ENCODE assay signal across 1 cellular context in the genomic region with DNA sequence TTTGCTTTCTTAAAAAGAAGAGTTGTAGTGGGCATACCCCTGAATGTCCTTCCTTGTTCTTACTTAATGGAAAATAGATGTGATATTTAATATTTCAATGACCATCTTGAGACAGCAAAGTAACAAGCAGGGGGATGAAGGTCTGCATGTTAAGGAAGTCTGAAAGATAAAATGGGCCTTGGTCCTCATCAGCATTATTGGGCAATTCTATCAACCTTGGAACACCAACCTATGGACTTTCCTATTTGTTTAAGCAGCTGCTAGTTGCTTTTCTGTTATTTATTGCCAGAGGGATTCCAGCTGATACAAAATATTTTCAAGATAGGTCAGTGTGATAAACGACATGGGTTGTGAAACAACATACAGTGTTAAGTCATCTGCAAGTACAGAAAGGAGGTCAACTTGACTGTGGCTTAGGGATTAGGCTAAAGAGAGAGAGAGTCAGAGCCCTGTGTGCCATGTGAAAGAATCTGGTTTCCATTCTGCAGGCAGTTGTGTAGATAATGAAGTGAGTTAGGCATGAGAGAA.
TF ChIP-seq lines count a peak whose summit lies in the region.

No MANE protein-coding gene starts in this region.

TF ChIP-seq in HepG2, 621 proteins besides CTCF, POLR2A, EP300 and RAD21 (continued from another document and continues in another):
- TF ChIP-seq, protein P1, sequence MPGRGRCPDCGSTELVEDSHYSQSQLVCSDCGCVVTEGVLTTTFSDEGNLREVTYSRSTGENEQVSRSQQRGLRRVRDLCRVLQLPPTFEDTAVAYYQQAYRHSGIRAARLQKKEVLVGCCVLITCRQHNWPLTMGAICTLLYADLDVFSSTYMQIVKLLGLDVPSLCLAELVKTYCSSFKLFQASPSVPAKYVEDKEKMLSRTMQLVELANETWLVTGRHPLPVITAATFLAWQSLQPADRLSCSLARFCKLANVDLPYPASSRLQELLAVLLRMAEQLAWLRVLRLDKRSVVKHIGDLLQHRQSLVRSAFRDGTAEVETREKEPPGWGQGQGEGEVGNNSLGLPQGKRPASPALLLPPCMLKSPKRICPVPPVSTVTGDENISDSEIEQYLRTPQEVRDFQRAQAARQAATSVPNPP (CRISPR knock-in tag; IDR thresholded peaks at IDR 0.05), result 0 out of 2 replicates have a peak, but pooled peaks have one; percentile 40
- TF ChIP-seq BRD4 (CRISPR knock-in tag; IDR thresholded peaks at IDR 0.05) (peak; percentile 97), ZNF20 (CRISPR knock-in tag; IDR thresholded peaks at IDR 0.05) (no peak), IRF2 (CRISPR knock-in tag; IDR thresholded peaks at IDR 0.05) (peak; percentile 98), HMG20B (CRISPR knock-in tag; conservative IDR thresholded peaks at IDR 0.05) (peak; percentile 92), MXI1 (IDR thresholded peaks at IDR 0.05; ENCODE audit: borderline replicate concordance, low read depth, low read length) (peak; percentile 35; the same call in 1 of the 3 replicates), TBP (CRISPR knock-in tag; IDR thresholded peaks at IDR 0.05) (no peak), RARG (CRISPR knock-in tag; IDR thresholded peaks at IDR 0.05; ENCODE audit: low read depth) (no peak), HDAC6 (IDR thresholded peaks at IDR 0.05; ENCODE audit: low read depth, low read length) (no peak; the same call in 1 of the 2 replicates), NFIB (CRISPR knock-in tag; IDR thresholded peaks at IDR 0.05; ENCODE audit: borderline replicate concordance) (no peak)
- TF ChIP-seq, protein P2, sequence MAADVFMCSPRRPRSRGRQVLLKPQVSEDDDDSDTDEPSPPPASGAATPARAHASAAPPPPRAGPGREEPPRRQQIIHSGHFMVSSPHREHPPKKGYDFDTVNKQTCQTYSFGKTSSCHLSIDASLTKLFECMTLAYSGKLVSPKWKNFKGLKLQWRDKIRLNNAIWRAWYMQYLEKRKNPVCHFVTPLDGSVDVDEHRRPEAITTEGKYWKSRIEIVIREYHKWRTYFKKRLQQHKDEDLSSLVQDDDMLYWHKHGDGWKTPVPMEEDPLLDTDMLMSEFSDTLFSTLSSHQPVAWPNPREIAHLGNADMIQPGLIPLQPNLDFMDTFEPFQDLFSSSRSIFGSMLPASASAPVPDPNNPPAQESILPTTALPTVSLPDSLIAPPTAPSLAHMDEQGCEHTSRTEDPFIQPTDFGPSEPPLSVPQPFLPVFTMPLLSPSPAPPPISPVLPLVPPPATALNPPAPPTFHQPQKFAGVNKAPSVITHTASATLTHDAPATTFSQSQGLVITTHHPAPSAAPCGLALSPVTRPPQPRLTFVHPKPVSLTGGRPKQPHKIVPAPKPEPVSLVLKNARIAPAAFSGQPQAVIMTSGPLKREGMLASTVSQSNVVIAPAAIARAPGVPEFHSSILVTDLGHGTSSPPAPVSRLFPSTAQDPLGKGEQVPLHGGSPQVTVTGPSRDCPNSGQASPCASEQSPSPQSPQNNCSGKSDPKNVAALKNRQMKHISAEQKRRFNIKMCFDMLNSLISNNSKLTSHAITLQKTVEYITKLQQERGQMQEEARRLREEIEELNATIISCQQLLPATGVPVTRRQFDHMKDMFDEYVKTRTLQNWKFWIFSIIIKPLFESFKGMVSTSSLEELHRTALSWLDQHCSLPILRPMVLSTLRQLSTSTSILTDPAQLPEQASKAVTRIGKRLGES (CRISPR knock-in tag; IDR thresholded peaks at IDR 0.05; ENCODE audit: borderline replicate concordance), result peak; percentile 13; the same call in 1 of the 2 replicates
- TF ChIP-seq, protein P3, sequence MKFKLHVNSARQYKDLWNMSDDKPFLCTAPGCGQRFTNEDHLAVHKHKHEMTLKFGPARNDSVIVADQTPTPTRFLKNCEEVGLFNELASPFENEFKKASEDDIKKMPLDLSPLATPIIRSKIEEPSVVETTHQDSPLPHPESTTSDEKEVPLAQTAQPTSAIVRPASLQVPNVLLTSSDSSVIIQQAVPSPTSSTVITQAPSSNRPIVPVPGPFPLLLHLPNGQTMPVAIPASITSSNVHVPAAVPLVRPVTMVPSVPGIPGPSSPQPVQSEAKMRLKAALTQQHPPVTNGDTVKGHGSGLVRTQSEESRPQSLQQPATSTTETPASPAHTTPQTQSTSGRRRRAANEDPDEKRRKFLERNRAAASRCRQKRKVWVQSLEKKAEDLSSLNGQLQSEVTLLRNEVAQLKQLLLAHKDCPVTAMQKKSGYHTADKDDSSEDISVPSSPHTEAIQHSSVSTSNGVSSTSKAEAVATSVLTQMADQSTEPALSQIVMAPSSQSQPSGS (CRISPR knock-in tag; IDR thresholded peaks at IDR 0.05), result peak; percentile 97
- TF ChIP-seq, protein P4, sequence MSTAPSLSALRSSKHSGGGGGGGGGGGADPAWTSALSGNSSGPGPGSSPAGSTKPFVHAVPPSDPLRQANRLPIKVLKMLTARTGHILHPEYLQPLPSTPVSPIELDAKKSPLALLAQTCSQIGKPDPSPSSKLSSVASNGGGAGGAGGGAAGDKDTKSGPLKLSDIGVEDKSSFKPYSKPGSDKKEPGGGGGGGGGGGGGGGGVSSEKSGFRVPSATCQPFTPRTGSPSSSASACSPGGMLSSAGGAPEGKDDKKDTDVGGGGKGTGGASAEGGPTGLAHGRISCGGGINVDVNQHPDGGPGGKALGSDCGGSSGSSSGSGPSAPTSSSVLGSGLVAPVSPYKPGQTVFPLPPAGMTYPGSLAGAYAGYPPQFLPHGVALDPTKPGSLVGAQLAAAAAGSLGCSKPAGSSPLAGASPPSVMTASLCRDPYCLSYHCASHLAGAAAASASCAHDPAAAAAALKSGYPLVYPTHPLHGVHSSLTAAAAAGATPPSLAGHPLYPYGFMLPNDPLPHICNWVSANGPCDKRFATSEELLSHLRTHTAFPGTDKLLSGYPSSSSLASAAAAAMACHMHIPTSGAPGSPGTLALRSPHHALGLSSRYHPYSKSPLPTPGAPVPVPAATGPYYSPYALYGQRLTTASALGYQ (CRISPR knock-in tag; IDR thresholded peaks at IDR 0.05), result peak; percentile 97
- TF ChIP-seq, protein P5, sequence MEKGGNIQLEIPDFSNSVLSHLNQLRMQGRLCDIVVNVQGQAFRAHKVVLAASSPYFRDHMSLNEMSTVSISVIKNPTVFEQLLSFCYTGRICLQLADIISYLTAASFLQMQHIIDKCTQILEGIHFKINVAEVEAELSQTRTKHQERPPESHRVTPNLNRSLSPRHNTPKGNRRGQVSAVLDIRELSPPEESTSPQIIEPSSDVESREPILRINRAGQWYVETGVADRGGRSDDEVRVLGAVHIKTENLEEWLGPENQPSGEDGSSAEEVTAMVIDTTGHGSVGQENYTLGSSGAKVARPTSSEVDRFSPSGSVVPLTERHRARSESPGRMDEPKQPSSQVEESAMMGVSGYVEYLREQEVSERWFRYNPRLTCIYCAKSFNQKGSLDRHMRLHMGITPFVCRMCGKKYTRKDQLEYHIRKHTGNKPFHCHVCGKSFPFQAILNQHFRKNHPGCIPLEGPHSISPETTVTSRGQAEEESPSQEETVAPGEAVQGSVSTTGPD (CRISPR knock-in tag; IDR thresholded peaks at IDR 0.05), result peak; percentile 81; the same call in 1 of the 2 replicates
- TF ChIP-seq, protein P6, sequence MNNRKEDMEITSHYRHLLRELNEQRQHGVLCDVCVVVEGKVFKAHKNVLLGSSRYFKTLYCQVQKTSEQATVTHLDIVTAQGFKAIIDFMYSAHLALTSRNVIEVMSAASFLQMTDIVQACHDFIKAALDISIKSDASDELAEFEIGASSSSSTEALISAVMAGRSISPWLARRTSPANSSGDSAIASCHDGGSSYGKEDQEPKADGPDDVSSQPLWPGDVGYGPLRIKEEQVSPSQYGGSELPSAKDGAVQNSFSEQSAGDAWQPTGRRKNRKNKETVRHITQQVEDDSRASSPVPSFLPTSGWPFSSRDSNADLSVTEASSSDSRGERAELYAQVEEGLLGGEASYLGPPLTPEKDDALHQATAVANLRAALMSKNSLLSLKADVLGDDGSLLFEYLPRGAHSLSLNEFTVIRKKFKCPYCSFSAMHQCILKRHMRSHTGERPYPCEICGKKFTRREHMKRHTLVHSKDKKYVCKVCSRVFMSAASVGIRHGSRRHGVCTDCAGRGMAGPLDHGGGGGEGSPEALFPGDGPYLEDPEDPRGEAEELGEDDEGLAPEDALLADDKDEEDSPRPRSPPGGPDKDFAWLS (CRISPR knock-in tag; IDR thresholded peaks at IDR 0.05; ENCODE audit: borderline replicate concordance), result no peak
- TF ChIP-seq, protein P7, sequence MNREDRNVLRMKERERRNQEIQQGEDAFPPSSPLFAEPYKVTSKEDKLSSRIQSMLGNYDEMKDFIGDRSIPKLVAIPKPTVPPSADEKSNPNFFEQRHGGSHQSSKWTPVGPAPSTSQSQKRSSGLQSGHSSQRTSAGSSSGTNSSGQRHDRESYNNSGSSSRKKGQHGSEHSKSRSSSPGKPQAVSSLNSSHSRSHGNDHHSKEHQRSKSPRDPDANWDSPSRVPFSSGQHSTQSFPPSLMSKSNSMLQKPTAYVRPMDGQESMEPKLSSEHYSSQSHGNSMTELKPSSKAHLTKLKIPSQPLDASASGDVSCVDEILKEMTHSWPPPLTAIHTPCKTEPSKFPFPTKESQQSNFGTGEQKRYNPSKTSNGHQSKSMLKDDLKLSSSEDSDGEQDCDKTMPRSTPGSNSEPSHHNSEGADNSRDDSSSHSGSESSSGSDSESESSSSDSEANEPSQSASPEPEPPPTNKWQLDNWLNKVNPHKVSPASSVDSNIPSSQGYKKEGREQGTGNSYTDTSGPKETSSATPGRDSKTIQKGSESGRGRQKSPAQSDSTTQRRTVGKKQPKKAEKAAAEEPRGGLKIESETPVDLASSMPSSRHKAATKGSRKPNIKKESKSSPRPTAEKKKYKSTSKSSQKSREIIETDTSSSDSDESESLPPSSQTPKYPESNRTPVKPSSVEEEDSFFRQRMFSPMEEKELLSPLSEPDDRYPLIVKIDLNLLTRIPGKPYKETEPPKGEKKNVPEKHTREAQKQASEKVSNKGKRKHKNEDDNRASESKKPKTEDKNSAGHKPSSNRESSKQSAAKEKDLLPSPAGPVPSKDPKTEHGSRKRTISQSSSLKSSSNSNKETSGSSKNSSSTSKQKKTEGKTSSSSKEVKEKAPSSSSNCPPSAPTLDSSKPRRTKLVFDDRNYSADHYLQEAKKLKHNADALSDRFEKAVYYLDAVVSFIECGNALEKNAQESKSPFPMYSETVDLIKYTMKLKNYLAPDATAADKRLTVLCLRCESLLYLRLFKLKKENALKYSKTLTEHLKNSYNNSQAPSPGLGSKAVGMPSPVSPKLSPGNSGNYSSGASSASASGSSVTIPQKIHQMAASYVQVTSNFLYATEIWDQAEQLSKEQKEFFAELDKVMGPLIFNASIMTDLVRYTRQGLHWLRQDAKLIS (CRISPR knock-in tag; IDR thresholded peaks at IDR 0.05), result peak; percentile 78; the same call in 1 of the 2 replicates
- TF ChIP-seq, protein P8, sequence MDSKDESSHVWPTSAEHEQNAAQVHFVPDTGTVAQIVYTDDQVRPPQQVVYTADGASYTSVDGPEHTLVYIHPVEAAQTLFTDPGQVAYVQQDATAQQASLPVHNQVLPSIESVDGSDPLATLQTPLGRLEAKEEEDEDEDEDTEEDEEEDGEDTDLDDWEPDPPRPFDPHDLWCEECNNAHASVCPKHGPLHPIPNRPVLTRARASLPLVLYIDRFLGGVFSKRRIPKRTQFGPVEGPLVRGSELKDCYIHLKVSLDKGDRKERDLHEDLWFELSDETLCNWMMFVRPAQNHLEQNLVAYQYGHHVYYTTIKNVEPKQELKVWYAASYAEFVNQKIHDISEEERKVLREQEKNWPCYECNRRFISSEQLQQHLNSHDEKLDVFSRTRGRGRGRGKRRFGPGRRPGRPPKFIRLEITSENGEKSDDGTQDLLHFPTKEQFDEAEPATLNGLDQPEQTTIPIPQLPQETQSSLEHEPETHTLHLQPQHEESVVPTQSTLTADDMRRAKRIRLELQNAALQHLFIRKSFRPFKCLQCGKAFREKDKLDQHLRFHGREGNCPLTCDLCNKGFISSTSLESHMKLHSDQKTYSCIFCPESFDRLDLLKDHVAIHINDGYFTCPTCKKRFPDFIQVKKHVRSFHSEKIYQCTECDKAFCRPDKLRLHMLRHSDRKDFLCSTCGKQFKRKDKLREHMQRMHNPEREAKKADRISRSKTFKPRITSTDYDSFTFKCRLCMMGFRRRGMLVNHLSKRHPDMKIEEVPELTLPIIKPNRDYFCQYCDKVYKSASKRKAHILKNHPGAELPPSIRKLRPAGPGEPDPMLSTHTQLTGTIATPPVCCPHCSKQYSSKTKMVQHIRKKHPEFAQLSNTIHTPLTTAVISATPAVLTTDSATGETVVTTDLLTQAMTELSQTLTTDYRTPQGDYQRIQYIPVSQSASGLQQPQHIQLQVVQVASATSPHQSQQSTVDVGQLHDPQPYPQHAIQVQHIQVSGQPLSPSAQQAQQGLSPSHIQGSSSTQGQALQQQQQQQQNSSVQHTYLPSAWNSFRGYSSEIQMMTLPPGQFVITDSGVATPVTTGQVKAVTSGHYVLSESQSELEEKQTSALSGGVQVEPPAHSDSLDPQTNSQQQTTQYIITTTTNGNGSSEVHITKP (CRISPR knock-in tag; IDR thresholded peaks at IDR 0.05; ENCODE audit: low read depth), result 0 out of 2 replicates have a peak, but pooled peaks have one; percentile 56
- TF ChIP-seq, protein P9, sequence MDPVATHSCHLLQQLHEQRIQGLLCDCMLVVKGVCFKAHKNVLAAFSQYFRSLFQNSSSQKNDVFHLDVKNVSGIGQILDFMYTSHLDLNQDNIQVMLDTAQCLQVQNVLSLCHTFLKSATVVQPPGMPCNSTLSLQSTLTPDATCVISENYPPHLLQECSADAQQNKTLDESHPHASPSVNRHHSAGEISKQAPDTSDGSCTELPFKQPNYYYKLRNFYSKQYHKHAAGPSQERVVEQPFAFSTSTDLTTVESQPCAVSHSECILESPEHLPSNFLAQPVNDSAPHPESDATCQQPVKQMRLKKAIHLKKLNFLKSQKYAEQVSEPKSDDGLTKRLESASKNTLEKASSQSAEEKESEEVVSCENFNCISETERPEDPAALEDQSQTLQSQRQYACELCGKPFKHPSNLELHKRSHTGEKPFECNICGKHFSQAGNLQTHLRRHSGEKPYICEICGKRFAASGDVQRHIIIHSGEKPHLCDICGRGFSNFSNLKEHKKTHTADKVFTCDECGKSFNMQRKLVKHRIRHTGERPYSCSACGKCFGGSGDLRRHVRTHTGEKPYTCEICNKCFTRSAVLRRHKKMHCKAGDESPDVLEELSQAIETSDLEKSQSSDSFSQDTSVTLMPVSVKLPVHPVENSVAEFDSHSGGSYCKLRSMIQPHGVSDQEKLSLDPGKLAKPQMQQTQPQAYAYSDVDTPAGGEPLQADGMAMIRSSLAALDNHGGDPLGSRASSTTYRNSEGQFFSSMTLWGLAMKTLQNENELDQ (CRISPR knock-in tag; IDR thresholded peaks at IDR 0.05; ENCODE audit: borderline replicate concordance), result 0 out of 2 replicates have a peak, but pooled peaks have one; percentile 37
